In genomic region chr5:112121268-112121667, GRCh38 we compare ENCODE assay signal across 15 cellular contexts.
"Had no signal": no experiment of that assay in that cellular context is flagged by ENCODE, and none has a peak within 500 bp of the region (broad histone marks: within the 10 kb centered on the region; RNA-seq: fewer than 3 reads in every experiment).

No MANE protein-coding gene starts in this region.

- H3K27ac ChIP-seq: esophagus squamous epithelium had no signal

- H3K36me3 ChIP-seq: esophagus squamous epithelium had no signal

- DNase-seq: activated CD4-positive, alpha-beta T cell treated with anti-CD3 and anti-CD28 coated beads, Interleukin-2, amount 50 U/mL, for 1 hour; activated CD4-positive, CD25-positive, alpha-beta regulatory T cell; activated CD8-positive, alpha-beta memory T cell treated with anti-CD3 and anti-CD28 coated beads for 24 hours; activated naive CD4-positive, alpha-beta T cell; activated naive CD8-positive, alpha-beta T cell treated with anti-CD3 and anti-CD28 coated beads, Interleukin-2, amount 10 ng/mL, durations not matched to agents 7 days and 5 days; anterior cingulate cortex; cortex of kidney; effector CD8-positive, alpha-beta T cell; esophagus squamous epithelium; kidney; left ventricle myocardium superior; occipital lobe; right cardiac atrium; stimulated activated naive CD8-positive, alpha-beta T cell treated with anti-CD3 and anti-CD28 coated beads, Interleukin-15, Interleukin-2, amounts not matched to agents 100 U/mL and 50 U/mL, for 24 hours; SW 1271 had no signal

- H3K9me3 ChIP-seq: esophagus squamous epithelium had no signal

- ATAC-seq: left ventricle myocardium superior; right cardiac atrium; stimulated activated naive CD8-positive, alpha-beta T cell treated with anti-CD3 and anti-CD28 coated beads, Interleukin-15, Interleukin-2, amounts not matched to agents 100 U/mL and 50 U/mL, for 24 hours had no signal

- H3K27me3 ChIP-seq: esophagus squamous epithelium had no signal

- H3K4me3 ChIP-seq: esophagus squamous epithelium had no signal
